9 cellular contexts compared by ENCODE assay signal in genomic region chr19:12139309-12139708, GRCh38. TPM values are rescaled to one million over a fixed set of nuclear protein-coding genes. Genes with fewer than 3 reads are reported as not detected.
DNase-seq lines count a peak whose midpoint lies in the region; ATAC-seq, FAIRE-seq and TF ChIP-seq lines count a peak whose summit lies in the region.
"Had no signal": no experiment of that assay in that cellular context is flagged by ENCODE, and none has a peak within 500 bp of the region (broad histone marks: within the 10 kb centered on the region; RNA-seq: fewer than 3 reads in every experiment).

No MANE protein-coding gene starts in this region.

- no peak for ATAC-seq in naive B cell (ENCODE audit: low read depth in 2 of 2)

- peaks cover 25 to 42% (median 37%) of the 10 kb centered on the region in 3 donors for H3K4me1 Mint-ChIP-seq in naive B cell

- H3K36me3 Mint-ChIP-seq in naive B cell: peaks cover 0 to 5% of the 10 kb centered on the region in 2 donors

- H2AFZ ChIP-seq in Karpas-422 (ENCODE audit: low read length): no peak overlapping the region

- peaks cover 45% of the 10 kb centered on the region for H3K36me3 ChIP-seq in Karpas-422 (ENCODE audit: insufficient read depth, low read length)

- no peaks in the 10 kb centered on the region for H3K27me3 Mint-ChIP-seq in naive B cell

- TF ChIP-seq POLR2A in GM12891 (IDR thresholded peaks at IDR 0.05; ENCODE audit: low read depth, low read length): no peak

- H3K9me3 Mint-ChIP-seq in naive B cell: no peaks in the 10 kb centered on the region

- peak overlapping the region; percentile 96 for H3K4me3 ChIP-seq in AG09309 (ENCODE audit: control insufficient read depth, low read depth, low read length)
- H3K4me3 ChIP-seq in Karpas-422 (ENCODE audit: low read length): peak overlapping the region; percentile 83
- peak overlapping the region; percentile 90 for H3K4me3 ChIP-seq in coronary artery

- no peaks in the 10 kb centered on the region for H3K27me3 ChIP-seq in Karpas-422 (ENCODE audit: low read length)

- DNase-seq in AG09309 (ENCODE audit: low read depth) (no peak), Karpas-422 (no peak), coronary artery (ENCODE audit: low spot score) (no peak), naive B cell (no peak), CD1c-positive myeloid dendritic cell (ENCODE audit: extremely low spot score) (no peak), NCI-H1417 treated with DMSO at 0.1 percent for 48 hours (lab: John Stamatoyannopoulos, UW) (no peak), NCI-H1048 (lab: John Stamatoyannopoulos, UW) (no peak), GM12891 (ENCODE audit: insufficient read length, low spot score) (no peak)
- DNase-seq: NCI-H1694 treated with DMSO at 0.1 percent for 48 hours had no signal

- no peak for FAIRE-seq in GM12891 (lab: Jason Lieb, UNC)

- TF ChIP-seq CTCF in AG09309 (IDR thresholded peaks at IDR 0.05; ENCODE audit: control insufficient read depth, insufficient read depth, low read depth, low read length, missing control alignments): no peak
- no peak for TF ChIP-seq CTCF in coronary artery (IDR thresholded peaks at IDR 0.05)

- H3K9me2 ChIP-seq in Karpas-422 (replicated peaks; ENCODE audit: insufficient read depth, low read length): no peaks in the 10 kb centered on the region

- peaks cover 6% of the 10 kb centered on the region; the same call in 1 of the 2 replicates for H3K9me3 ChIP-seq in Karpas-422 (ENCODE audit: low read length)

- peaks cover 34% of the 10 kb centered on the region for H3K79me2 ChIP-seq in Karpas-422 (ENCODE audit: low read length)

- H3K27ac ChIP-seq in Karpas-422 (ENCODE audit: low read length): peak overlapping the region; percentile 53; the same call in 1 of the 2 replicates
- peak overlapping the region in 1 of 2 donors; percentile 90 for H3K27ac ChIP-seq in coronary artery

- H3K4me1 ChIP-seq in Karpas-422 (ENCODE audit: low read length): peaks cover 18% of the 10 kb centered on the region

- peak overlapping the region; percentile 84 for H3K9ac ChIP-seq in Karpas-422 (ENCODE audit: low read length)

- peak overlapping the region in 2 of 6 donors; percentile 24 to 26 for H3K27ac Mint-ChIP-seq in naive B cell

- peak overlapping the region; percentile 87 to 99 (median 93) for H3K4me3 Mint-ChIP-seq in naive B cell

- peak overlapping the region; percentile 84 for H3K4me2 ChIP-seq in Karpas-422 (ENCODE audit: low read depth, low read length, poor library complexity, severe bottlenecking)

- H4K20me1 ChIP-seq in Karpas-422 (ENCODE audit: insufficient read depth, low read depth, low read length): no peaks in the 10 kb centered on the region

TF ChIP-seq in GM12891, 5 proteins besides CTCF, POLR2A, EP300 and RAD21:
- TF ChIP-seq TAF1 (IDR thresholded peaks at IDR 0.05; ENCODE audit: low read depth, low read length): no peak
- TF ChIP-seq POLR2AphosphoS5 (IDR thresholded peaks at IDR 0.05; ENCODE audit: low read depth, low read length): no peak
- TF ChIP-seq SPI1 (IDR thresholded peaks at IDR 0.05; ENCODE audit: low read depth, low read length): no peak

RNA-seq across cellular contexts. Expression of gene ZNF20, which starts 0.8 kb away (rescaled TPM):
- 6.2 and 10.0 TPM in 2 replicates for total RNA-seq in Karpas-422 (2014; rRNA removed; shearing (Covaris generic); ENCODE audit: low replicate concordance)
- 1 to 10 TPM; 1.8 to 5.5 (median 2.9) TPM for polyA plus RNA-seq in naive B cell (ENCODE audit: low read depth in 6 of 6)
- 2.8 TPM for polyA plus RNA-seq in GM12891 (2012; ENCODE audit: low read depth, missing spikeins)

RNA-seq across cellular contexts. Expression of gene ZNF625, which starts 17.2 kb away (rescaled TPM):
- total RNA-seq in Karpas-422 (2014; rRNA removed; shearing (Covaris generic); ENCODE audit: low replicate concordance): 3.9 and 9.7 TPM in 2 replicates
- 1 to 10 TPM in 2 of 6 donors, under 1 TPM in 3, not detected in 1; 0.47 to 1.2 (median 0.95) TPM for polyA plus RNA-seq in naive B cell (ENCODE audit: low read depth in 6 of 6)
- polyA plus RNA-seq in GM12891 (2012; ENCODE audit: low read depth, missing spikeins): 1.7 TPM

RNA-seq across cellular contexts. Expression of gene ZNF136, which starts 23.6 kb away (rescaled TPM):
- total RNA-seq in Karpas-422 (2014; rRNA removed; shearing (Covaris generic); ENCODE audit: low replicate concordance): 10.1 and 11.1 TPM in 2 replicates
- polyA plus RNA-seq in naive B cell (ENCODE audit: low read depth in 6 of 6): 10 to 100 TPM; 21.6 to 33.2 (median 25.2) TPM
- polyA plus RNA-seq in GM12891 (2012; ENCODE audit: low read depth, missing spikeins): 3.1 TPM
